In genomic region chr12:129193263-129193871, GRCh38 we compare ENCODE assay signal across 10 cellular contexts.
DNase-seq lines count a peak whose midpoint lies in the region; ATAC-seq and TF ChIP-seq lines count a peak whose summit lies in the region.
"Had no signal": no experiment of that assay in that cellular context is flagged by ENCODE, and none has a peak within 500 bp of the region (broad histone marks: within the 10 kb centered on the region; RNA-seq: fewer than 3 reads in every experiment).

No MANE protein-coding gene starts in this region.

- intact Hi-C loops in PC-9 (cut with micrococcal nuclease; ENCODE audit: unreplicated experiment) = no loop called here
- intact Hi-C loops in lower leg skin (cut with DNase I; ENCODE audit: low total_unique reads) = no loop called here

- H3K79me2 ChIP-seq in PC-9 (ENCODE audit: low read depth) = no peaks in the 10 kb centered on the region

- POLR2A ChIA-PET in AG04449 (lab: Yijun Ruan, JAX) = no interaction called here
- POLR2A ChIA-PET in PC-9 (lab: Charles Lee; ENCODE audit: unreplicated experiment) = no interaction called here

- no peak overlapping the region for H2AFZ ChIP-seq in PC-9

- H3K9me2 ChIP-seq in PC-9 (ENCODE audit: insufficient read depth) = no peaks in the 10 kb centered on the region

- H3K36me3 ChIP-seq in PC-9 (ENCODE audit: low read depth) = no peaks in the 10 kb centered on the region

- no TSS peak for BruUV-seq in PC-9 (replicated peaks; lab: Mats Ljungman, UMichigan)

- TF ChIP-seq CTCF in AG04449 (IDR thresholded peaks at IDR 0.05; ENCODE audit: insufficient read depth, low read length, missing control alignments) = peak; percentile 38
- TF ChIP-seq CTCF in PC-9 (conservative IDR thresholded peaks at IDR 0.05) = peak; percentile 81
- peak; percentile 37 for TF ChIP-seq CTCF in fibroblast of villous mesenchyme (IDR thresholded peaks at IDR 0.05; ENCODE audit: insufficient read depth, low read depth, low read length)
- no peak for TF ChIP-seq CTCF in lower leg skin (IDR thresholded peaks at IDR 0.05)

- peaks cover 6% of the 10 kb centered on the region; the same call in 1 of the 2 replicates for H3K9me3 ChIP-seq in PC-9 (ENCODE audit: insufficient read depth, low read depth)

- no peaks in the 10 kb centered on the region for H3K4me1 ChIP-seq in PC-9 (replicated peaks; ENCODE audit: insufficient read depth)

- H3K27ac ChIP-seq in PC-9 = no peak overlapping the region

- WGBS in lower leg skin, 2 donors = 58 to 60% methylated on average over 4 of the region's 4 CpGs

- H3K27me3 ChIP-seq in PC-9 (ENCODE audit: insufficient read depth, low read depth) = no peaks in the 10 kb centered on the region

- no peak overlapping the region for H3K4me2 ChIP-seq in PC-9

- no peak for DNase-seq in AG04449 (ENCODE audit: low read depth, low spot score)
- peak; percentile 75 for DNase-seq in ELF-1 (ENCODE audit: low read depth, low spot score)
- no peak for DNase-seq in PC-9
- no peak for DNase-seq in fibroblast of villous mesenchyme (ENCODE audit: low read depth)
- no peak for DNase-seq in GF-D8 (lab: John Stamatoyannopoulos, UW)
- no peak for DNase-seq in lower leg skin (ENCODE audit: low spot score in 2 of 2)
- DNase-seq in NCI-H1436 treated with DMSO at 0.1 percent for 48 hours (lab: John Stamatoyannopoulos, UW) = no peak
- DNase-seq: amniotic stem cell, posterior cingulate gyrus had no signal

- H4K20me1 ChIP-seq in PC-9 (ENCODE audit: insufficient read depth) = no peaks in the 10 kb centered on the region

- no peaks in the 10 kb centered on the region for H3F3A ChIP-seq in PC-9 (ENCODE audit: insufficient read depth, low read depth)

- no peak for TF ChIP-seq POLR2A in lower leg skin (IDR thresholded peaks at IDR 0.05)

- H3K4me3 ChIP-seq in AG04449 (ENCODE audit: low read depth, low read length) (no peak overlapping the region), PC-9 (no peak overlapping the region), fibroblast of villous mesenchyme (ENCODE audit: low read depth, low read length) (no peak overlapping the region), lower leg skin (ENCODE audit: low read depth, poor library complexity, severe bottlenecking) (no peak overlapping the region)

- CTCF ChIA-PET in AG04449 (lab: Yijun Ruan, JAX) (interaction anchor here (1.0 kb wide), 1 partner anchor 10 kb away, joined by 3 read pairs; no protein-coding TSS in a partner anchor), PC-9 (lab: Charles Lee) (no interaction called here)

- no peak for ATAC-seq in GM21367 (IDR thresholded peaks at IDR 0.05; ENCODE audit: unreplicated experiment)

Comparison
In these comparisons a context has a peak if more than half of its experiments do, and no peak if none do; other contexts are left out.
1. CTCF ChIP-seq: peak in AG04449 (single experiment), PC-9 (single experiment) and fibroblast of villous mesenchyme (single experiment); none in lower leg skin (0 of 3).